ENCODE assay signal across 23 cellular contexts in genomic region chr5:147180751-147181150, GRCh38. TPM values are rescaled to one million over a fixed set of nuclear protein-coding genes. Genes with fewer than 3 reads are reported as not detected.
"Had no signal": no experiment of that assay in that cellular context is flagged by ENCODE, and none has a peak within 500 bp of the region (broad histone marks: within the 10 kb centered on the region; RNA-seq: fewer than 3 reads in every experiment).

No MANE protein-coding gene starts in this region.

- H3K27me3 ChIP-seq: SJSA1 had no signal

- H3K27ac ChIP-seq: SJSA1, SK-N-MC had no signal

- FAIRE-seq: RCC 7860 had no signal

- H3K36me3 ChIP-seq: SJSA1 had no signal

- H3K9me3 ChIP-seq: SJSA1 had no signal

- H3K4me3 ChIP-seq: SJSA1, SK-N-MC had no signal

- DNase-seq: KBM-7, MV-4-11, NCI-H1048, NCI-H1105, NCI-H1417, NCI-H1436 treated with DMSO at 0.1 percent for 48 hours, NCI-H1694, NCI-H1930, NCI-H2081, NCI-H2107, NCI-H2227 treated with DMSO at 0.1 percent for 48 hours, NCI-H446, NCI-H510A, NCI-H524 treated with DMSO at 0.1 percent for 48 hours, NCI-H69, NCI-H774, Right ventricle myocardium superior, RPMI8226, SIG-M5 had no signal

RNA-seq across cellular contexts. Expression of gene STK32A, which starts 54.1 kb away (rescaled TPM):
- total RNA-seq: HT-29 had no signal
